10 cellular contexts compared by ENCODE assay signal in the genomic region with DNA sequence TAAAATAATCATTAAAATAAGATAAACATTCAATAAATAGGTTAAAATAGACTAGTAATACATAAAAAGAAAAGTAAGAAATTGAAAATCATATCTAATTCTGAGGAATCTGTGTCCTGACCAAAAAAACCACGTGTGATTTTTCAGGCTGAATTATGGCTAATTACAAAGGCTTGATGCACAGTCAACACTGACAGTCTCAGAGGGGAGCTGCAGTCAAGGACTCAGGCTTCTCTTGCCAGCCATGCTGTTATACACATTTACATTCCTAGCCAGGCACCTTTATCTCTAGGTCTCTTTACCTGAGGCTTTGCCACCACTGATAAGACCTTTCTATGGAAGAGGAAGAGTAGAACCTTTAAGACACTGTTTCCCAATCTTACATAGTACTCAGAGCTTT.
"Had no signal": no experiment of that assay in that cellular context is flagged by ENCODE, and none has a peak within 500 bp of the region (broad histone marks: within the 10 kb centered on the region; RNA-seq: fewer than 3 reads in every experiment).

No MANE protein-coding gene starts in this region.

- H3K27ac ChIP-seq: GM23248 had no signal

- H3K36me3 ChIP-seq: HAP-1 had no signal

- FAIRE-seq: HTR-8/SVneo, K562 had no signal

- H3K27ac Mint-ChIP-seq: HFFc6 had no signal

- H3K4me3 Mint-ChIP-seq: HFFc6 had no signal

- H3K4me1 ChIP-seq: HAP-1 had no signal

- H3K9me3 ChIP-seq: HAP-1 had no signal

- H3K9ac ChIP-seq: GM23248 had no signal

- ATAC-seq: HCT116, K562 had no signal

- H3K4me3 ChIP-seq: GM23248, HAP-1, K562 had no signal

- DNase-seq: GM23248, GOT3, H7, HFFc6, IMR-90, KG1 had no signal

- H2AFZ ChIP-seq: GM23248 had no signal
